Comparison of ENCODE assay signal across 14 cellular contexts in the genomic region with DNA sequence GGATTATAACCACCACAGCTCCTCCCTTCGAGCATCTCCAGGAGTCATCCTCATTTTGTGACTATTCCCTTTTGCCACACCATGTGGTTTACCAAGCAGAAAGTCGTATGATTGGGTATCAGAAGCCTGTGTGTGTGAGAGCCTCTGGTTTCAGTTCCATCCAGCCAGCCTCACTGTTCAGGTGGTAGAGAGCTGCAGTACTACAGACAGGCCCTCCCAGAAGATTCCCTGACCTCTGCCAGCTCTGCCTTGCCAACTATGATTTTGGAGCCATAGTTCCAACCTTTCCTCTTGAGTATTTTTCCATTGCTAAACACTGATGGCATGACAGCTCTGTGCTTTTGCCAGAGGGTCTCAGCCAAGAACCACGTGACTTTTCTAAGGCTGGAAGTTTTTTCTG.
DNase-seq lines count a peak whose midpoint lies in the region; ATAC-seq and TF ChIP-seq lines count a peak whose summit lies in the region.
"Had no signal": no experiment of that assay in that cellular context is flagged by ENCODE, and none has a peak within 500 bp of the region (broad histone marks: within the 10 kb centered on the region; RNA-seq: fewer than 3 reads in every experiment).

No MANE protein-coding gene starts in this region.

- H3K9me3 Mint-ChIP-seq in GM23338 (no peaks in the 10 kb centered on the region), nephron progenitor cell (no peaks in the 10 kb centered on the region)
- H3K9me3 Mint-ChIP-seq: CD4-positive, alpha-beta T cell; naive thymus-derived CD8-positive, alpha-beta T cell; T-helper 1 cell treated with Interleukin-12 subunit alpha and Interleukin-12 subunit beta and Interleukin-4 antibody, amounts not matched to agents 30 μg/mL and 1 μg/mL, for 36 hours had no signal

- no peaks in the 10 kb centered on the region; the same call in 1 of the 2 replicates for H3K79me2 ChIP-seq in GM23338 (replicated peaks; ENCODE audit: insufficient read depth)

- no peaks in the 10 kb centered on the region for H3F3A ChIP-seq in GM23338 (replicated peaks; ENCODE audit: low read depth)

- H4K20me1 ChIP-seq in GM23338 (replicated peaks; ENCODE audit: insufficient read depth): 0 out of 2 replicates have a peak, but pooled peaks cover 3% of the 10 kb centered on the region

- H3K4me3 Mint-ChIP-seq in GM23338 (no peak overlapping the region), nephron progenitor cell (no peak overlapping the region)
- H3K4me3 Mint-ChIP-seq: activated naive CD8-positive, alpha-beta T cell; CD4-positive, alpha-beta T cell; naive thymus-derived CD8-positive, alpha-beta T cell; T-helper 1 cell treated with Interleukin-12 subunit alpha and Interleukin-12 subunit beta and Interleukin-4 antibody, amounts not matched to agents 30 μg/mL and 1 μg/mL, for 36 hours had no signal

- H3K27ac ChIP-seq in GM23338 (ENCODE audit: low read depth): 0 out of 2 replicates have a peak overlapping the region, but pooled peaks have one; percentile 14

- H3K27me3 Mint-ChIP-seq in GM23338 (ENCODE audit: insufficient read depth, low read depth, poor library complexity) (no peaks in the 10 kb centered on the region), nephron progenitor cell (ENCODE audit: low read depth, poor library complexity) (no peaks in the 10 kb centered on the region)
- H3K27me3 Mint-ChIP-seq: activated naive CD8-positive, alpha-beta T cell; CD4-positive, alpha-beta T cell had no signal

- H3K9me2 ChIP-seq in GM23338 (ENCODE audit: insufficient read depth): no peaks in the 10 kb centered on the region

- H3K4me1 Mint-ChIP-seq in GM23338: no peaks in the 10 kb centered on the region; the same call in 2 of the 3 replicates
- peaks cover 13% of the 10 kb centered on the region for H3K4me1 Mint-ChIP-seq in nephron progenitor cell

- ATAC-seq in GM18519 (IDR thresholded peaks at IDR 0.05; ENCODE audit: low FRiP score, unreplicated experiment) (peak; percentile 73), GM23338 (no peak)
- ATAC-seq: HCT116; naive thymus-derived CD8-positive, alpha-beta T cell had no signal

- no peaks in the 10 kb centered on the region for H3K4me1 ChIP-seq in GM23338 (ENCODE audit: insufficient read depth)

- no peak overlapping the region for H3K4me2 ChIP-seq in GM23338

- H3K27ac Mint-ChIP-seq in GM23338 (no peak overlapping the region), nephron progenitor cell (peak overlapping the region; percentile 47)
- H3K27ac Mint-ChIP-seq: CD4-positive, alpha-beta T cell; T-helper 1 cell treated with Interleukin-12 subunit alpha and Interleukin-12 subunit beta and Interleukin-4 antibody, amounts not matched to agents 30 μg/mL and 1 μg/mL, for 36 hours had no signal

- peaks cover 2% of the 10 kb centered on the region; the same call in 1 of the 3 replicates for H3K36me3 Mint-ChIP-seq in GM23338 (ENCODE audit: low read depth)
- H3K36me3 Mint-ChIP-seq in nephron progenitor cell (ENCODE audit: low read depth): peaks cover 5% of the 10 kb centered on the region

- H2AFZ ChIP-seq in GM23338: no peak overlapping the region

- no peak for TF ChIP-seq CTCF in GM23338 (conservative IDR thresholded peaks at IDR 0.05; ENCODE audit: low read depth in 2 of 2)
- no peak for TF ChIP-seq CTCF in nephron progenitor cell (IDR thresholded peaks at IDR 0.05)

- no peaks in the 10 kb centered on the region for H3K36me3 ChIP-seq in GM23338 (ENCODE audit: insufficient read depth)

- H3K27me3 ChIP-seq in GM23338 (ENCODE audit: insufficient read depth): no peaks in the 10 kb centered on the region

- H3K4me3 ChIP-seq in GM23338: no peak overlapping the region

- DNase-seq in GM23338 (ENCODE audit: low spot score): no peak
- peak; percentile 60 for DNase-seq in MV-4-11 (lab: John Stamatoyannopoulos, UW)
- DNase-seq in nephron progenitor cell: no peak
- no peak for DNase-seq in stimulated activated CD4-positive, alpha-beta T cell treated with anti-CD3 and anti-CD28 coated beads, Interleukin-4, amount 100 ng/mL, for 4 hours
- DNase-seq in DMS53 treated with DMSO at 0.1 percent for 48 hours (lab: John Stamatoyannopoulos, UW; ENCODE audit: unreplicated experiment): no peak
- DNase-seq in inferior parietal cortex (ENCODE audit: extremely low spot score): no peak
- no peak for DNase-seq in stimulated activated CD4-positive, alpha-beta T cell treated with anti-CD3 and anti-CD28 coated beads, Interleukin-2, amount 100 ng/mL, for 24 hours
- DNase-seq: CD4-positive, alpha-beta T cell; naive thymus-derived CD8-positive, alpha-beta T cell; NCI-H1694 had no signal

TF ChIP-seq in GM23338, 12 proteins besides CTCF, POLR2A, EP300 and RAD21 (continues in another document):
- TF ChIP-seq EZH2phosphoT487 (IDR thresholded peaks at IDR 0.05; ENCODE audit: unreplicated experiment) (no peak), JUNB (IDR thresholded peaks at IDR 0.05; ENCODE audit: unreplicated experiment) (no peak), POLR2AphosphoS5 (IDR thresholded peaks at IDR 0.05; ENCODE audit: low read depth) (no peak)
- TF ChIP-seq, protein P1, sequence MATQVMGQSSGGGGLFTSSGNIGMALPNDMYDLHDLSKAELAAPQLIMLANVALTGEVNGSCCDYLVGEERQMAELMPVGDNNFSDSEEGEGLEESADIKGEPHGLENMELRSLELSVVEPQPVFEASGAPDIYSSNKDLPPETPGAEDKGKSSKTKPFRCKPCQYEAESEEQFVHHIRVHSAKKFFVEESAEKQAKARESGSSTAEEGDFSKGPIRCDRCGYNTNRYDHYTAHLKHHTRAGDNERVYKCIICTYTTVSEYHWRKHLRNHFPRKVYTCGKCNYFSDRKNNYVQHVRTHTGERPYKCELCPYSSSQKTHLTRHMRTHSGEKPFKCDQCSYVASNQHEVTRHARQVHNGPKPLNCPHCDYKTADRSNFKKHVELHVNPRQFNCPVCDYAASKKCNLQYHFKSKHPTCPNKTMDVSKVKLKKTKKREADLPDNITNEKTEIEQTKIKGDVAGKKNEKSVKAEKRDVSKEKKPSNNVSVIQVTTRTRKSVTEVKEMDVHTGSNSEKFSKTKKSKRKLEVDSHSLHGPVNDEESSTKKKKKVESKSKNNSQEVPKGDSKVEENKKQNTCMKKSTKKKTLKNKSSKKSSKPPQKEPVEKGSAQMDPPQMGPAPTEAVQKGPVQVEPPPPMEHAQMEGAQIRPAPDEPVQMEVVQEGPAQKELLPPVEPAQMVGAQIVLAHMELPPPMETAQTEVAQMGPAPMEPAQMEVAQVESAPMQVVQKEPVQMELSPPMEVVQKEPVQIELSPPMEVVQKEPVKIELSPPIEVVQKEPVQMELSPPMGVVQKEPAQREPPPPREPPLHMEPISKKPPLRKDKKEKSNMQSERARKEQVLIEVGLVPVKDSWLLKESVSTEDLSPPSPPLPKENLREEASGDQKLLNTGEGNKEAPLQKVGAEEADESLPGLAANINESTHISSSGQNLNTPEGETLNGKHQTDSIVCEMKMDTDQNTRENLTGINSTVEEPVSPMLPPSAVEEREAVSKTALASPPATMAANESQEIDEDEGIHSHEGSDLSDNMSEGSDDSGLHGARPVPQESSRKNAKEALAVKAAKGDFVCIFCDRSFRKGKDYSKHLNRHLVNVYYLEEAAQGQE (IDR thresholded peaks at IDR 0.05; ENCODE audit: unreplicated experiment): no peak
